ENCODE assay signal across 2 cellular contexts in the genomic region with DNA sequence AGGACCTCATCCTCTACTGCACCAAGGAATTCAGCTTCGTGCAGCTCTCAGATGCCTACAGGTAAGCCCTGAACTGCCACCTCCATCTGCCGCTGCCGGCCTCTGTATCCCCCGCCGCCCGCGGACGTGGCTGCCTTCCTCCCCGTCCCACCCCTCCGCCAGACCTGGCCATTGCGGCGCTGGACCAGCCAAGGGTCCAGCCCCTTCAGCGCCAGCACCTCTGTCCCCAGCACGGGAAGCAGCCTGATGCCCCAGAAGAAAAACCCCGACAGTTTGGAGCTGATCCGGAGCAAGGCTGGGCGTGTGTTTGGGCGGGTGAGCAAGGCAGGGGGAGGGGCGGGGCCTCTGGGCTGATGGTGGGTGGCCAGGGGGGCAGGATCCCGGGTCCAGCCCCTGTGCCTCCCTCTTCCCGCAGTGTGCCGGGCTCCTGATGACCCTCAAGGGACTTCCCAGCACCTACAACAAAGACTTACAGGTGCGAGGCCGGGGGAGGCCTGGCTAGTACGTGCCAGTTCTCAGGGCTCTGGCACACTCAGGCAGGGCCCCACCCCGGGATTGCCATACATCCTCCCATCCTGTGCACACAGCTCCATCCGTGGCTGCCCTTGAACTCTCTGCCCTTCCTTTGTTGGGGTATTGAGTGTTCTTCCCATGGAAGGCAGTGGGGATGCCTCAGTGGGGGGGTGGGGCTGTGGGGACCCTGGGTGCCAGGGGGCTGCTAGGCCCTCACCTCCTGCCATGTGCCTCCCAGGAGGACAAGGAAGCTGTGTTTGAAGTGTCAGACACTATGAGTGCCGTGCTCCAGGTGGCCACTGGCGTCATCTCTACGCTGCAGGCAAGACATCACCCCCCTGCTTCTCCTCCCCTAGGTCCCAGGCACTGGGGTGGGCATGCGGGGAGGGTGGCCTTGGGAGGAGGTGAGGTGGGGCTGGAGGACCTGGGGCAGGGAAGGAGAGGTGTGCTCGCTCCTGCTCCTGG.
TF ChIP-seq lines count a peak whose summit lies in the region.

No MANE protein-coding gene starts in this region.

TF ChIP-seq in K562, 482 proteins besides CTCF, POLR2A, EP300 and RAD21:
- TF ChIP-seq SRSF7 (optimal IDR thresholded peaks at IDR 0.05; ENCODE audit: low read depth, low read length) (no peak), BCLAF1 (IDR thresholded peaks at IDR 0.05; ENCODE audit: borderline replicate concordance in 1 of 2, control insufficient read depth in 1 of 2, low read depth in 2 of 2, low read length in 1 of 2) (no peak), KDM2B (CRISPR knock-in tag; IDR thresholded peaks at IDR 0.05) (no peak), POLR2G (IDR thresholded peaks at IDR 0.05; ENCODE audit: low read depth, low read length) (peak; percentile 6; the same call in 1 of the 2 replicates), DIDO1 (tag; IDR thresholded peaks at IDR 0.05; ENCODE audit: low read depth) (no peak), CHCHD3 (CRISPR knock-in tag; IDR thresholded peaks at IDR 0.05) (no peak)
- TF ChIP-seq, protein P1, sequence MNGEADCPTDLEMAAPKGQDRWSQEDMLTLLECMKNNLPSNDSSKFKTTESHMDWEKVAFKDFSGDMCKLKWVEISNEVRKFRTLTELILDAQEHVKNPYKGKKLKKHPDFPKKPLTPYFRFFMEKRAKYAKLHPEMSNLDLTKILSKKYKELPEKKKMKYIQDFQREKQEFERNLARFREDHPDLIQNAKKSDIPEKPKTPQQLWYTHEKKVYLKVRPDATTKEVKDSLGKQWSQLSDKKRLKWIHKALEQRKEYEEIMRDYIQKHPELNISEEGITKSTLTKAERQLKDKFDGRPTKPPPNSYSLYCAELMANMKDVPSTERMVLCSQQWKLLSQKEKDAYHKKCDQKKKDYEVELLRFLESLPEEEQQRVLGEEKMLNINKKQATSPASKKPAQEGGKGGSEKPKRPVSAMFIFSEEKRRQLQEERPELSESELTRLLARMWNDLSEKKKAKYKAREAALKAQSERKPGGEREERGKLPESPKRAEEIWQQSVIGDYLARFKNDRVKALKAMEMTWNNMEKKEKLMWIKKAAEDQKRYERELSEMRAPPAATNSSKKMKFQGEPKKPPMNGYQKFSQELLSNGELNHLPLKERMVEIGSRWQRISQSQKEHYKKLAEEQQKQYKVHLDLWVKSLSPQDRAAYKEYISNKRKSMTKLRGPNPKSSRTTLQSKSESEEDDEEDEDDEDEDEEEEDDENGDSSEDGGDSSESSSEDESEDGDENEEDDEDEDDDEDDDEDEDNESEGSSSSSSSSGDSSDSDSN (IDR thresholded peaks at IDR 0.05; ENCODE audit: borderline replicate concordance in 1 of 2, low read depth in 2 of 2, low read length in 2 of 2): no peak

TF ChIP-seq in HepG2, 621 proteins besides CTCF, POLR2A, EP300 and RAD21:
- TF ChIP-seq SMAD9 (CRISPR knock-in tag; IDR thresholded peaks at IDR 0.05): no peak
- no peak for TF ChIP-seq ETV5 (CRISPR knock-in tag; IDR thresholded peaks at IDR 0.05; ENCODE audit: borderline replicate concordance)
- TF ChIP-seq, protein P2, sequence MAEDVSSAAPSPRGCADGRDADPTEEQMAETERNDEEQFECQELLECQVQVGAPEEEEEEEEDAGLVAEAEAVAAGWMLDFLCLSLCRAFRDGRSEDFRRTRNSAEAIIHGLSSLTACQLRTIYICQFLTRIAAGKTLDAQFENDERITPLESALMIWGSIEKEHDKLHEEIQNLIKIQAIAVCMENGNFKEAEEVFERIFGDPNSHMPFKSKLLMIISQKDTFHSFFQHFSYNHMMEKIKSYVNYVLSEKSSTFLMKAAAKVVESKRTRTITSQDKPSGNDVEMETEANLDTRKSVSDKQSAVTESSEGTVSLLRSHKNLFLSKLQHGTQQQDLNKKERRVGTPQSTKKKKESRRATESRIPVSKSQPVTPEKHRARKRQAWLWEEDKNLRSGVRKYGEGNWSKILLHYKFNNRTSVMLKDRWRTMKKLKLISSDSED (CRISPR knock-in tag; IDR thresholded peaks at IDR 0.05): no peak
- TF ChIP-seq KLF13 (CRISPR knock-in tag; IDR thresholded peaks at IDR 0.05): no peak
- no peak for TF ChIP-seq TBP (CRISPR knock-in tag; IDR thresholded peaks at IDR 0.05)
- TF ChIP-seq, protein P3, sequence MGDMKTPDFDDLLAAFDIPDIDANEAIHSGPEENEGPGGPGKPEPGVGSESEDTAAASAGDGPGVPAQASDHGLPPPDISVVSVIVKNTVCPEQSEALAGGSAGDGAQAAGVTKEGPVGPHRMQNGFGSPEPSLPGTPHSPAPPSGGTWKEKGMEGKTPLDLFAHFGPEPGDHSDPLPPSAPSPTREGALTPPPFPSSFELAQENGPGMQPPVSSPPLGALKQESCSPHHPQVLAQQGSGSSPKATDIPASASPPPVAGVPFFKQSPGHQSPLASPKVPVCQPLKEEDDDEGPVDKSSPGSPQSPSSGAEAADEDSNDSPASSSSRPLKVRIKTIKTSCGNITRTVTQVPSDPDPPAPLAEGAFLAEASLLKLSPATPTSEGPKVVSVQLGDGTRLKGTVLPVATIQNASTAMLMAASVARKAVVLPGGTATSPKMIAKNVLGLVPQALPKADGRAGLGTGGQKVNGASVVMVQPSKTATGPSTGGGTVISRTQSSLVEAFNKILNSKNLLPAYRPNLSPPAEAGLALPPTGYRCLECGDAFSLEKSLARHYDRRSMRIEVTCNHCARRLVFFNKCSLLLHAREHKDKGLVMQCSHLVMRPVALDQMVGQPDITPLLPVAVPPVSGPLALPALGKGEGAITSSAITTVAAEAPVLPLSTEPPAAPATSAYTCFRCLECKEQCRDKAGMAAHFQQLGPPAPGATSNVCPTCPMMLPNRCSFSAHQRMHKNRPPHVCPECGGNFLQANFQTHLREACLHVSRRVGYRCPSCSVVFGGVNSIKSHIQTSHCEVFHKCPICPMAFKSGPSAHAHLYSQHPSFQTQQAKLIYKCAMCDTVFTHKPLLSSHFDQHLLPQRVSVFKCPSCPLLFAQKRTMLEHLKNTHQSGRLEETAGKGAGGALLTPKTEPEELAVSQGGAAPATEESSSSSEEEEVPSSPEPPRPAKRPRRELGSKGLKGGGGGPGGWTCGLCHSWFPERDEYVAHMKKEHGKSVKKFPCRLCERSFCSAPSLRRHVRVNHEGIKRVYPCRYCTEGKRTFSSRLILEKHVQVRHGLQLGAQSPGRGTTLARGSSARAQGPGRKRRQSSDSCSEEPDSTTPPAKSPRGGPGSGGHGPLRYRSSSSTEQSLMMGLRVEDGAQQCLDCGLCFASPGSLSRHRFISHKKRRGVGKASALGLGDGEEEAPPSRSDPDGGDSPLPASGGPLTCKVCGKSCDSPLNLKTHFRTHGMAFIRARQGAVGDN (CRISPR knock-in tag; IDR thresholded peaks at IDR 0.05): peak; percentile 11; the same call in 1 of the 2 replicates
- TF ChIP-seq PTBP1 (IDR thresholded peaks at IDR 0.05; ENCODE audit: low read depth, low read length, poor library complexity, severe bottlenecking): no peak
